ENCODE assay signal across 1 cellular context in genomic region chrX:13685126-13685763, GRCh38.
TF ChIP-seq lines count a peak whose summit lies in the region.

No MANE protein-coding gene starts in this region.

TF ChIP-seq in K562, 482 proteins besides CTCF, POLR2A, EP300 and RAD21:
- TF ChIP-seq SRSF9 (IDR thresholded peaks at IDR 0.05; ENCODE audit: borderline replicate concordance, low read depth, low read length) (no peak), ELK1 (CRISPR knock-in tag; IDR thresholded peaks at IDR 0.05) (no peak), NFIC (IDR thresholded peaks at IDR 0.05) (peak; percentile 24; the same call in 1 of the 2 replicates), ATF3 (IDR thresholded peaks at IDR 0.05) (peak; percentile 36; the same call in 1 of the 2 replicates), ATF3 (CRISPR knock-in tag; conservative IDR thresholded peaks at IDR 0.05) (no peak), FOSL1 (tag; conservative IDR thresholded peaks at IDR 0.05) (peak; percentile 28; the same call in 1 of the 2 replicates)
TF ChIP-seq in K562: peak in this region for 3.
